Comparison of ENCODE assay signal across 22 cellular contexts in the genomic region with DNA sequence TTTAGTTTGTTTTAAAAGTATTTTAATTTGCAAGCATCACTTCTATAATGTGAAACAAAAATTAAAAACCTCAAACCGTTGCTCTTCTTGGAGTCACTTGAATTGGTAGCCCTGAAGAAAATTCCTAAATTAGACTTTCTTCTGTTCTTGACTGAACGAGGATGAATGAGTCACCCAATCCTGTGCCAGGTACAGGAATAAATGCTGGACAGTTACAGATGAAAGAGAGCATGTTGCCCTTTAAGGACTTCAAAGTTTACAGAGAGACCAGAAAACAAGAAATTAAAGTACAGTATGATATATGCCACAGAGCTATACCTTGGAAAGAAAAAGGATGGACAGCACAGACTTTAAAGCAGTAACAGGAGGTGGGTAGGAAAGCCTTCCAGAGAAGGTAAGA. TPM values are rescaled to one million over a fixed set of nuclear protein-coding genes. Genes with fewer than 3 reads are reported as not detected.
DNase-seq lines count a peak whose midpoint lies in the region; ATAC-seq, FAIRE-seq and TF ChIP-seq lines count a peak whose summit lies in the region.
"Had no signal": no experiment of that assay in that cellular context is flagged by ENCODE, and none has a peak within 500 bp of the region (broad histone marks: within the 10 kb centered on the region; RNA-seq: fewer than 3 reads in every experiment).

No MANE protein-coding gene starts in this region.

- H3K27ac ChIP-seq in esophagus muscularis mucosa (replicated peaks in 1 of 4) = peak overlapping the region; percentile 32 to 74 (median 55)
- H3K27ac ChIP-seq: cardiac muscle cell, foreskin keratinocyte had no signal

- H3K4me3 ChIP-seq in esophagus muscularis mucosa = no peak overlapping the region
- H3K4me3 ChIP-seq: cardiac muscle cell, mucosa of descending colon had no signal

- TF ChIP-seq EP300 in esophagus muscularis mucosa (IDR thresholded peaks at IDR 0.05) = no peak

- FAIRE-seq in urothelium cell line (lab: Jason Lieb, UNC) = no peak

- H3K36me3 Mint-ChIP-seq in natural killer cell treated with Interleukin-12 subunit alpha and Interleukin-12 subunit beta and Interleukin-15 and Interleukin-18, amount 100 ng/mL, for 72 hours = no peaks in the 10 kb centered on the region
- H3K36me3 Mint-ChIP-seq in natural killer cell = no peaks in the 10 kb centered on the region
- no peaks in the 10 kb centered on the region for H3K36me3 Mint-ChIP-seq in activated T-helper 17 cell treated with anti-CD3 and anti-CD28 coated beads, Interleukin-2, amount 50 U/mL, for 72 hours (ENCODE audit: low read depth)

- H3K4me1 Mint-ChIP-seq in natural killer cell treated with Interleukin-12 subunit alpha and Interleukin-12 subunit beta and Interleukin-15 and Interleukin-18, amount 100 ng/mL, for 72 hours (ENCODE audit: low read depth in 2 of 2) = peaks cover 40 to 51% of the 10 kb centered on the region in 2 donors
- peaks cover 6 to 16% of the 10 kb centered on the region in 2 donors for H3K4me1 Mint-ChIP-seq in natural killer cell
- peaks cover 29% of the 10 kb centered on the region for H3K4me1 Mint-ChIP-seq in activated T-helper 17 cell treated with anti-CD3 and anti-CD28 coated beads, Interleukin-2, amount 50 U/mL, for 72 hours

- no peaks in the 10 kb centered on the region for H3K9me3 ChIP-seq in esophagus muscularis mucosa
- H3K9me3 ChIP-seq: mucosa of descending colon, right lobe of liver had no signal

- no peak for ATAC-seq in natural killer cell treated with Interleukin-12 subunit alpha and Interleukin-12 subunit beta and Interleukin-15 and Interleukin-18, amount 100 ng/mL, for 72 hours
- no peak for ATAC-seq in natural killer cell
- ATAC-seq in activated T-helper 17 cell treated with anti-CD3 and anti-CD28 coated beads, Interleukin-2, amount 50 U/mL, for 72 hours (replicated peaks) = no peak
- ATAC-seq: foreskin keratinocyte had no signal

- intact Hi-C loops in natural killer cell (cut with micrococcal nuclease) = no loop called here
- intact Hi-C loops in esophagus muscularis mucosa (cut with DNase I) = no loop called here

- DNase-seq in natural killer cell treated with Interleukin-12 subunit alpha and Interleukin-12 subunit beta and Interleukin-15 and Interleukin-18, amount 100 ng/mL, for 72 hours (ENCODE audit: low spot score) = no peak
- DNase-seq in natural killer cell (no peak), esophagus muscularis mucosa (ENCODE audit: extremely low spot score) (no peak), urothelium cell line (ENCODE audit: low spot score) (peak; percentile 13), NCI-H2107 (lab: John Stamatoyannopoulos, UW) (no peak), glomerular visceral epithelial cell (ENCODE audit: extremely low spot score) (no peak)
- DNase-seq in stimulated activated CD4-positive, alpha-beta T cell treated with anti-CD3 and anti-CD28 coated beads, Interleukin-12 subunit alpha, Interleukin-12 subunit beta, amount 100 ng/mL, for 4 hours = no peak
- DNase-seq: activated CD4-positive, alpha-beta T cell treated with anti-CD3 and anti-CD28 coated beads for 4 hours; activated CD8-positive, alpha-beta memory T cell treated with anti-CD3 and anti-CD28 coated beads, Interleukin-2, amount 50 U/mL, for 4 hours; activated naive CD4-positive, alpha-beta T cell treated with Interleukin-2 at 50 U/mL for 16 hours; effector CD8-positive, alpha-beta T cell; mucosa of descending colon; NCI-H2029; NCI-H510A; occipital lobe; stimulated activated CD4-positive, alpha-beta T cell treated with anti-CD3 and anti-CD28 coated beads, Interleukin-2, amount 100 ng/mL, for 24 hours; substantia nigra; T1000 had no signal

- no peak for TF ChIP-seq POLR2A in esophagus muscularis mucosa (IDR thresholded peaks at IDR 0.05; ENCODE audit: low read depth)

- no peaks in the 10 kb centered on the region for H3K27me3 Mint-ChIP-seq in natural killer cell treated with Interleukin-12 subunit alpha and Interleukin-12 subunit beta and Interleukin-15 and Interleukin-18, amount 100 ng/mL, for 72 hours
- H3K27me3 Mint-ChIP-seq in natural killer cell (ENCODE audit: low read depth in 2 of 2) = no peaks in the 10 kb centered on the region
- no peaks in the 10 kb centered on the region for H3K27me3 Mint-ChIP-seq in activated T-helper 17 cell treated with anti-CD3 and anti-CD28 coated beads, Interleukin-2, amount 50 U/mL, for 72 hours

- no peaks in the 10 kb centered on the region for H3K9me3 Mint-ChIP-seq in natural killer cell treated with Interleukin-12 subunit alpha and Interleukin-12 subunit beta and Interleukin-15 and Interleukin-18, amount 100 ng/mL, for 72 hours
- H3K9me3 Mint-ChIP-seq in natural killer cell = no peaks in the 10 kb centered on the region
- H3K9me3 Mint-ChIP-seq in activated T-helper 17 cell treated with anti-CD3 and anti-CD28 coated beads, Interleukin-2, amount 50 U/mL, for 72 hours = no peaks in the 10 kb centered on the region

- H3K27me3 ChIP-seq in esophagus muscularis mucosa = no peaks in the 10 kb centered on the region
- H3K27me3 ChIP-seq: cardiac muscle cell, foreskin keratinocyte, right lobe of liver had no signal

- no peaks in the 10 kb centered on the region for H3K36me3 ChIP-seq in esophagus muscularis mucosa
- H3K36me3 ChIP-seq: cardiac muscle cell, right lobe of liver had no signal

- peaks cover 0 to 23% (median 18%) of the 10 kb centered on the region in 4 donors for H3K4me1 ChIP-seq in esophagus muscularis mucosa

- H3K4me3 Mint-ChIP-seq in natural killer cell treated with Interleukin-12 subunit alpha and Interleukin-12 subunit beta and Interleukin-15 and Interleukin-18, amount 100 ng/mL, for 72 hours = peak overlapping the region; percentile 26
- H3K4me3 Mint-ChIP-seq in natural killer cell = no peak overlapping the region
- H3K4me3 Mint-ChIP-seq in activated T-helper 17 cell treated with anti-CD3 and anti-CD28 coated beads, Interleukin-2, amount 50 U/mL, for 72 hours = peak overlapping the region; percentile 59

- TF ChIP-seq CTCF in natural killer cell (IDR thresholded peaks at IDR 0.05) = no peak
- no peak for TF ChIP-seq CTCF in esophagus muscularis mucosa (IDR thresholded peaks at IDR 0.05)

- H3K27ac Mint-ChIP-seq in natural killer cell treated with Interleukin-12 subunit alpha and Interleukin-12 subunit beta and Interleukin-15 and Interleukin-18, amount 100 ng/mL, for 72 hours = peak overlapping the region; percentile 69 to 86
- no peak overlapping the region for H3K27ac Mint-ChIP-seq in natural killer cell
- H3K27ac Mint-ChIP-seq in activated T-helper 17 cell treated with anti-CD3 and anti-CD28 coated beads, Interleukin-2, amount 50 U/mL, for 72 hours = no peak overlapping the region

- 25% methylated on average over 2 of the region's 2 CpGs for WGBS in esophagus muscularis mucosa

RNA-seq across cellular contexts. Expression of a gene that starts 41.3 kb away (rescaled TPM):
- 1 to 10 TPM; 3.1 to 6.3 TPM for total RNA-seq in natural killer cell treated with Interleukin-12 subunit alpha and Interleukin-12 subunit beta and Interleukin-15 and Interleukin-18, amount 100 ng/mL, for 72 hours
- 1 to 10 TPM in 1 of 3 donors, under 1 TPM in 2; 0.56 to 1.3 (median 0.86) TPM for total RNA-seq in natural killer cell
- 10 to 100 TPM in 1 of 2 donors, 1 to 10 TPM in 1; 8.0 to 20.2 TPM for total RNA-seq in activated T-helper 17 cell treated with anti-CD3 and anti-CD28 coated beads, Interleukin-2, amount 50 U/mL, for 72 hours
- total RNA-seq in esophagus muscularis mucosa = under 1 TPM in 1 of 4 donors, not detected in 3; 0.17 TPM
- total RNA-seq: cardiac muscle cell, foreskin keratinocyte, occipital lobe had no signal

RNA-seq across cellular contexts. Expression of a gene that starts 51.4 kb away (rescaled TPM):
- total RNA-seq in natural killer cell treated with Interleukin-12 subunit alpha and Interleukin-12 subunit beta and Interleukin-15 and Interleukin-18, amount 100 ng/mL, for 72 hours = 100 to 1,000 TPM; 145 to 214 TPM
- 100 to 1,000 TPM; 350 to 369 (median 364) TPM for total RNA-seq in natural killer cell
- total RNA-seq in activated T-helper 17 cell treated with anti-CD3 and anti-CD28 coated beads, Interleukin-2, amount 50 U/mL, for 72 hours = 100 to 1,000 TPM; 149 to 209 TPM
- total RNA-seq in esophagus muscularis mucosa = 100 to 1,000 TPM in 3 of 4 donors, 10 to 100 TPM in 1; 92.9 to 113 (median 105) TPM

Comparison
In these comparisons a context has a peak if more than half of its experiments do, and no peak if none do; other contexts are left out.
1. H3K27ac Mint-ChIP-seq: peak in natural killer cell treated with Interleukin-12 subunit alpha and Interleukin-12 subunit beta and Interleukin-15 and Interleukin-18, amount 100 ng/mL, for 72 hours (2 of 2); none in natural killer cell (0 of 2) and activated T-helper 17 cell treated with anti-CD3 and anti-CD28 coated beads, Interleukin-2, amount 50 U/mL, for 72 hours (single experiment).